ENCODE assay signal across 9 cellular contexts in the genomic region with DNA sequence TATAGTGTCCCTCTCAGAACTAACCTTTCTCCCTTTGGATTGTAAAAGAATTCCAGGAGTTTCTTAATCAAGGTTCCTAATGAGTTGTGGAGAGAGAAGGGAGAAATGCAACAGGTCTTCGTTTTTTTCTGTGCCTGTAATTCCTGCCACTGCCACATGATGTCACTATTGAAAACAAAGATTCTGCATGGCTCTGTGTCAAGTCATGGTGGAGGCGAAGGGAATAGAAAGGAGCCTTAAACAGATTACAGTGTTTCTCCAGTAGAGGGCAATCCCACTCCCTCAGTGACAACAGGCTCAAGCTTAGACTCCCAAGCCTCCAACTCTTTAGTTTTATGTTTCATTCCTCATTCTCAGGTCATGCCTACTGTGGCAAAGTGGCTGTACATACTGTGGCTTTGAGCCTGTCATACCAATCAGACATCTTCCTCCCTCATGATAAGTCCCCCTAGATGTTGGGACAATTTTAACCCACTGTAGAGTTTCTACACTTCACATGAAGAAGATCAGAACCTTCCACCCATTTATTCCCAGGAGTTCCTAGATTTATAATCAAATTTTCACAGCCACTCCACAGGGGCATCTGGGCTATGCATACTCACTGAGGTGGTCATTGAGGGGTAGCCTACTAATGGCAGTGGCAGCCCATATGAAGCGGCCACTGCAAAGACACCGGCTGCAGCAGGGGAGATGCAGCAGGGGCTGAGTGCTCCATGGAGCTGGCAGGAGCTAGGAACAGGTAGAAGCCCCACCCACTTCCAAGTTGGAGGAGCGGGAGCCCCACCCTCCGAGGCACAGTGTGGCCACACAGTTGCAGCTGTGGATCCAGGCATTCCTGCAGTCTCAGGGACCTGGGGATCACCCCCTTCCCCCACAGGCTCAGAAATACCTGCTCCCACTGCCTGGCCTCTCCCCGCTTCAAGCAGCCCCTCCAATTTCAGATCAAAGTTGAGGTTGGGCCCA.
DNase-seq lines count a peak whose midpoint lies in the region; ATAC-seq and TF ChIP-seq lines count a peak whose summit lies in the region.
"Had no signal": no experiment of that assay in that cellular context is flagged by ENCODE, and none has a peak within 500 bp of the region (broad histone marks: within the 10 kb centered on the region; RNA-seq: fewer than 3 reads in every experiment).

No MANE protein-coding gene starts in this region.

- H3K9me3 ChIP-seq in gastroesophageal sphincter: peaks cover 0 to 16% (median 0%) of the 10 kb centered on the region in 3 donors
- H3K9me3 ChIP-seq: pancreas had no signal

- in situ Hi-C loops in brain microvascular endothelial cell (cut with HindIII; ENCODE audit: low pct_ligation_motif_present, low sequenced_read_pairs): no loop called here

- TF ChIP-seq POLR2A in NB4 (IDR thresholded peaks at IDR 0.05; ENCODE audit: extremely low read depth, insufficient read length) (no peak), gastroesophageal sphincter (IDR thresholded peaks at IDR 0.05) (no peak)

- peak; percentile 66 for TF ChIP-seq CTCF in NB4 (IDR thresholded peaks at IDR 0.05; ENCODE audit: low read depth, low read length)
- TF ChIP-seq CTCF in brain microvascular endothelial cell (IDR thresholded peaks at IDR 0.05; ENCODE audit: low read depth, low read length, missing control alignments): peak; percentile 76
- TF ChIP-seq CTCF in gastroesophageal sphincter (IDR thresholded peaks at IDR 0.05): no peak

- H3K4me3 ChIP-seq in NB4 (ENCODE audit: low read depth, low read length) (no peak overlapping the region), brain microvascular endothelial cell (ENCODE audit: low read depth, low read length) (no peak overlapping the region), gastroesophageal sphincter (no peak overlapping the region)
- H3K4me3 ChIP-seq: pancreas had no signal

- H3K27ac ChIP-seq in brain microvascular endothelial cell (no peak overlapping the region), gastroesophageal sphincter (no peak overlapping the region)
- H3K27ac ChIP-seq: pancreas had no signal

- peak; percentile 63 for DNase-seq in CD1c-positive myeloid dendritic cell (ENCODE audit: extremely low spot score)
- DNase-seq in NB4 (ENCODE audit: low read depth): peak; percentile 72
- peak; percentile 78 for DNase-seq in brain microvascular endothelial cell
- DNase-seq in non-pigmented ciliary epithelial cell (ENCODE audit: low read depth): peak; percentile 11
- no peak for DNase-seq in central memory CD4-positive, alpha-beta T cell
- DNase-seq in mucosa of gallbladder (ENCODE audit: low spot score): no peak
- DNase-seq: pancreas had no signal

- no peak for TF ChIP-seq EP300 in gastroesophageal sphincter (IDR thresholded peaks at IDR 0.05)

- WGBS in gastroesophageal sphincter (ENCODE audit: low coverage in 1 of 2), 2 donors: 40 to 43% methylated on average over 2 of the region's 7 CpGs

- H3K27me3 ChIP-seq in brain microvascular endothelial cell (replicated peaks) (no peaks in the 10 kb centered on the region), gastroesophageal sphincter (no peaks in the 10 kb centered on the region)
- H3K27me3 ChIP-seq: pancreas had no signal

- H3K36me3 ChIP-seq in brain microvascular endothelial cell (replicated peaks) (no peaks in the 10 kb centered on the region), gastroesophageal sphincter (no peaks in the 10 kb centered on the region)
- H3K36me3 ChIP-seq: pancreas had no signal

- H3K4me1 ChIP-seq in gastroesophageal sphincter: no peaks in the 10 kb centered on the region
- H3K4me1 ChIP-seq: pancreas had no signal

- ATAC-seq in GM18870 (IDR thresholded peaks at IDR 0.05; ENCODE audit: unreplicated experiment) (peak; percentile 57), gastroesophageal sphincter (no peak)

Comparison
In these comparisons a context has a peak if more than half of its experiments do, and no peak if none do; other contexts are left out.
1. DNase-seq: peak in CD1c-positive myeloid dendritic cell (single experiment), NB4 (single experiment), brain microvascular endothelial cell (single experiment) and non-pigmented ciliary epithelial cell (single experiment); none in central memory CD4-positive, alpha-beta T cell (single experiment) and mucosa of gallbladder (single experiment).
2. CTCF ChIP-seq: peak in NB4 (single experiment) and brain microvascular endothelial cell (single experiment); none in gastroesophageal sphincter (0 of 4).